In genomic region chr2:60934153-60934722, GRCh38 we compare ENCODE assay signal across 15 cellular contexts. TPM values are rescaled to one million over a fixed set of nuclear protein-coding genes. Genes with fewer than 3 reads are reported as not detected.
DNase-seq lines count a peak whose midpoint lies in the region; ATAC-seq and TF ChIP-seq lines count a peak whose summit lies in the region.
"Had no signal": no experiment of that assay in that cellular context is flagged by ENCODE, and none has a peak within 500 bp of the region (broad histone marks: within the 10 kb centered on the region; RNA-seq: fewer than 3 reads in every experiment).

No MANE protein-coding gene starts in this region.

- TF ChIP-seq EP300 in gastroesophageal sphincter (IDR thresholded peaks at IDR 0.05) = no peak

- TF ChIP-seq POLR2A in gastroesophageal sphincter (IDR thresholded peaks at IDR 0.05) = no peak

- no peak overlapping the region for H3K9ac ChIP-seq in parathyroid adenoma

- H3K79me2 ChIP-seq in parathyroid adenoma = no peaks in the 10 kb centered on the region

- H3K4me2 ChIP-seq in parathyroid adenoma (ENCODE audit: low read length) = no peak overlapping the region

- H3K4me1 ChIP-seq in gastroesophageal sphincter (no peaks in the 10 kb centered on the region), parathyroid adenoma (no peaks in the 10 kb centered on the region)
- H3K4me1 ChIP-seq: ascending aorta had no signal

- DNase-seq in CD1c-positive myeloid dendritic cell (ENCODE audit: extremely low spot score) (peak; percentile 24), NCI-H524 treated with DMSO at 0.1 percent for 48 hours (lab: John Stamatoyannopoulos, UW) (peak; percentile 96), NCI-H2081 (lab: John Stamatoyannopoulos, UW) (no peak), NCI-H1048 (lab: John Stamatoyannopoulos, UW) (no peak), T-helper 2 cell (no peak)
- DNase-seq: activated CD4-positive, alpha-beta T cell treated with anti-CD3 and anti-CD28 coated beads for 36 hours; activated T-cell treated with anti-CD3 and anti-CD28 coated beads, Interleukin-2, amount 50 U/mL, for 24 hours; DMS153; effector CD8-positive, alpha-beta T cell; NCI-H1092 treated with DMSO at 0.1 percent for 48 hours; NCI-H510A had no signal

- H3K4me3 ChIP-seq in gastroesophageal sphincter (no peak overlapping the region), parathyroid adenoma (ENCODE audit: low read depth, low read length) (no peak overlapping the region)
- H3K4me3 ChIP-seq: ascending aorta had no signal

- H3K27ac ChIP-seq in gastroesophageal sphincter (peak overlapping the region; percentile 23 to 50 (median 42)), parathyroid adenoma (peak overlapping the region; percentile 27)
- H3K27ac ChIP-seq: ascending aorta had no signal

- TF ChIP-seq CTCF in gastroesophageal sphincter (IDR thresholded peaks at IDR 0.05) (no peak), parathyroid adenoma (IDR thresholded peaks at IDR 0.05) (no peak)

- H2AFZ ChIP-seq in parathyroid adenoma = no peak overlapping the region

- 61 to 71% methylated on average over 1 to 2 of the region's 2 CpGs for WGBS in gastroesophageal sphincter (ENCODE audit: low coverage in 1 of 2), 2 donors

- H3K36me3 ChIP-seq in gastroesophageal sphincter (peaks cover 0 to 22% of the 10 kb centered on the region in 2 donors), parathyroid adenoma (ENCODE audit: control insufficient read depth, insufficient read depth, low read length) (no peaks in the 10 kb centered on the region)

- H3K9me3 ChIP-seq in gastroesophageal sphincter (no peaks in the 10 kb centered on the region), parathyroid adenoma (ENCODE audit: control insufficient read depth, low read length) (no peaks in the 10 kb centered on the region)
- H3K9me3 ChIP-seq: ascending aorta had no signal

- ATAC-seq in gastroesophageal sphincter = peak; percentile 62
- ATAC-seq in GM18867 (IDR thresholded peaks at IDR 0.05; ENCODE audit: unreplicated experiment) = no peak
- ATAC-seq: activated CD4-positive, alpha-beta T cell treated with anti-CD3 and anti-CD28 coated beads for 36 hours had no signal

- H3K27me3 ChIP-seq in gastroesophageal sphincter (no peaks in the 10 kb centered on the region), parathyroid adenoma (ENCODE audit: control insufficient read depth, insufficient read depth, low read length) (no peaks in the 10 kb centered on the region)
- H3K27me3 ChIP-seq: ascending aorta had no signal

RNA-seq across cellular contexts. Expression of gene REL, which starts 52.9 kb away (rescaled TPM):
- 10 to 100 TPM in 1 of 4 donors, 1 to 10 TPM in 3; 8.3 to 13.3 (median 9.5) TPM for total RNA-seq in gastroesophageal sphincter

Comparison
In these comparisons a context has a peak if more than half of its experiments do, and no peak if none do; other contexts are left out.
1. DNase-seq: peak in CD1c-positive myeloid dendritic cell (single experiment) and NCI-H524 treated with DMSO at 0.1 percent for 48 hours (single experiment); none in NCI-H2081 (0 of 2), NCI-H1048 (single experiment) and T-helper 2 cell (0 of 5).